ENCODE assay signal across 17 cellular contexts in the genomic region with DNA sequence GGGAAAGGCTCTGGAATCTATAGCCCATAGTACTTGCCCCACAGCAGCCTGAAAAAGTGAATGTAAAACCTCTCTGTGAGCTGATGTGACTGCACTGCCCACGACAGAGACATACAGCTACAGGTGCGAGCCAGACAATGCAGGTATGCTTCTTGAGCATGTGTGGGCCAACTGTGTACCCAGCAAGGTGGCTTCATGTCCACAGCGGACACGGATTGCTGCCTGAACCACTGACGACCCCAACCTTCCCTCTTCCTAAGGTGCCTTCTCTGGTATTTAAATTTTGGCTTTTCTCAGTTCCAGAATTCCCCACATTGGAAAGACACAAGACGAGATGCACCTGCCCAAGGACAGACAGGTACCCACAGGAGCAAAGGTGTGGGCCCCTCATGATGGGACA.
DNase-seq lines count a peak whose midpoint lies in the region; ATAC-seq and TF ChIP-seq lines count a peak whose summit lies in the region.
"Had no signal": no experiment of that assay in that cellular context is flagged by ENCODE, and none has a peak within 500 bp of the region (broad histone marks: within the 10 kb centered on the region; RNA-seq: fewer than 3 reads in every experiment).

No MANE protein-coding gene starts in this region.

- no peak overlapping the region for H2BK12ac ChIP-seq in neuronal stem cell (ENCODE audit: low read length)

- H3K4me2 ChIP-seq in neuronal stem cell (ENCODE audit: insufficient read depth, low read length, poor library complexity, severe bottlenecking) (no peak overlapping the region), neural progenitor cell (no peak overlapping the region)
- H3K4me2 ChIP-seq: GM23338, KMS-11 had no signal

- H3K27ac ChIP-seq in neuronal stem cell (replicated peaks; ENCODE audit: low read length): no peak overlapping the region
- H3K27ac ChIP-seq in neural progenitor cell: no peak overlapping the region
- H3K27ac ChIP-seq: C4-2B, KMS-11 had no signal

- no peak overlapping the region for H3K27ac Mint-ChIP-seq in chondrocyte (ENCODE audit: unreplicated experiment)
- H3K27ac Mint-ChIP-seq in neural progenitor cell: no peak overlapping the region
- H3K27ac Mint-ChIP-seq: GM23338 had no signal

- peaks cover 3% of the 10 kb centered on the region for H3K27me3 Mint-ChIP-seq in chondrocyte (ENCODE audit: low read depth)
- peaks cover 7% of the 10 kb centered on the region for H3K27me3 Mint-ChIP-seq in neural progenitor cell (ENCODE audit: insufficient read depth, low read depth)

- H3K18ac ChIP-seq in neuronal stem cell (ENCODE audit: low read length): no peak overlapping the region

- H3K23ac ChIP-seq in neuronal stem cell (ENCODE audit: low read depth, low read length, poor library complexity): peak overlapping the region; percentile 29

- H3K4me3 ChIP-seq in neuronal stem cell (ENCODE audit: low read length in 2 of 2) (no peak overlapping the region), neural progenitor cell (no peak overlapping the region)
- H3K4me3 ChIP-seq: GM23338 had no signal

- H3K9me3 Mint-ChIP-seq in chondrocyte (ENCODE audit: low read depth) (no peaks in the 10 kb centered on the region), neural progenitor cell (no peaks in the 10 kb centered on the region)
- H3K9me3 Mint-ChIP-seq: GM23338 had no signal

- H3F3A ChIP-seq in neural progenitor cell (ENCODE audit: low read depth): no peaks in the 10 kb centered on the region

- H3K4ac ChIP-seq in neuronal stem cell (ENCODE audit: low read length): no peak overlapping the region

- H3K4me1 Mint-ChIP-seq in chondrocyte (ENCODE audit: low read depth) (no peaks in the 10 kb centered on the region), neural progenitor cell (peaks cover 4% of the 10 kb centered on the region)

- peaks cover 0 to 26% (median 2%) of the 10 kb centered on the region in 3 experiments for H3K27me3 ChIP-seq in neuronal stem cell (ENCODE audit: control insufficient read depth in 3 of 3, insufficient read depth in 3 of 3, low read depth in 1 of 3, low read length in 3 of 3)
- no peaks in the 10 kb centered on the region for H3K27me3 ChIP-seq in neural progenitor cell

- H3K79me2 ChIP-seq in neural progenitor cell (ENCODE audit: low read depth): no peaks in the 10 kb centered on the region

- WGBS in neuronal stem cell (ENCODE audit: extremely low coverage in 2 of 2, insufficient read length in 2 of 2, insufficient replicate concordance in 1 of 2), 2 donors: no CpG with 5 or more reads among the region's 6 CpGs

- TF ChIP-seq CTCF in chondrocyte (IDR thresholded peaks at IDR 0.05): no peak
- no peak for TF ChIP-seq CTCF in neural progenitor cell (IDR thresholded peaks at IDR 0.05)

- H3K36me3 ChIP-seq in neuronal stem cell (replicated peaks in 1 of 2; ENCODE audit: control insufficient read depth in 2 of 2, insufficient read depth in 2 of 2, low read length in 2 of 2) (no peaks in the 10 kb centered on the region), neural progenitor cell (no peaks in the 10 kb centered on the region)

- H3K4me1 ChIP-seq in neuronal stem cell (ENCODE audit: control insufficient read depth in 2 of 2, insufficient read depth in 1 of 2, low read depth in 1 of 2, low read length in 2 of 2) (peaks cover 0 to 2% of the 10 kb centered on the region in 2 donors), neural progenitor cell (no peaks in the 10 kb centered on the region)

- H2AFZ ChIP-seq in neuronal stem cell (ENCODE audit: low read length): no peak overlapping the region
- H2AFZ ChIP-seq in neural progenitor cell (replicated peaks): no peak overlapping the region
- H2AFZ ChIP-seq: GM23338 had no signal

- no peak overlapping the region for H4K8ac ChIP-seq in neuronal stem cell (ENCODE audit: low read depth, low read length)

- no peak overlapping the region for H4K91ac ChIP-seq in neuronal stem cell (ENCODE audit: low read depth, low read length, poor library complexity)

- intact Hi-C loops in cardiac septum (cut with DNase I): no loop called here
- intact Hi-C loops in Right ventricle myocardium superior (cut with DNase I): no loop called here

- DNase-seq in cardiac septum (ENCODE audit: low spot score): peak; percentile 58
- DNase-seq in Right ventricle myocardium superior: no peak
- peak; percentile 24 for DNase-seq in chondrocyte (ENCODE audit: low spot score)
- DNase-seq in neuronal stem cell (ENCODE audit: low spot score): no peak
- DNase-seq in ureter (ENCODE audit: low spot score): peak; percentile 25
- no peak for DNase-seq in stimulated activated CD4-positive, alpha-beta T cell treated with anti-CD3 and anti-CD28 coated beads, Interleukin-4, amount 100 ng/mL, for 4 hours
- DNase-seq in neural progenitor cell (ENCODE audit: low spot score): no peak
- DNase-seq: ACHN, AML-193, DMS79, NCI-H187, NCI-H510A treated with DMSO at 0.1 percent for 48 hours, NCI-H774, SHP77 treated with DMSO at 0.1 percent for 48 hours had no signal

- H3K79me1 ChIP-seq in neuronal stem cell (ENCODE audit: low read depth, low read length): no peaks in the 10 kb centered on the region

- H2BK5ac ChIP-seq in neuronal stem cell (ENCODE audit: low read length): no peak overlapping the region

- no peaks in the 10 kb centered on the region for H4K20me1 ChIP-seq in neural progenitor cell (ENCODE audit: low read depth)

- no peak overlapping the region for H2AK5ac ChIP-seq in neuronal stem cell (ENCODE audit: low read depth, low read length)

- H3K14ac ChIP-seq in neuronal stem cell (ENCODE audit: low read length): no peak overlapping the region

- no peak overlapping the region for H3K9ac ChIP-seq in neuronal stem cell (ENCODE audit: low read depth, low read length, poor library complexity)
- no peak overlapping the region for H3K9ac ChIP-seq in neural progenitor cell
- H3K9ac ChIP-seq: KMS-11 had no signal

- no peak overlapping the region for H2BK15ac ChIP-seq in neuronal stem cell (ENCODE audit: low read length)

- H3K36me3 Mint-ChIP-seq in chondrocyte (ENCODE audit: low read depth) (no peaks in the 10 kb centered on the region), neural progenitor cell (no peaks in the 10 kb centered on the region)

- H2BK120ac ChIP-seq in neuronal stem cell (ENCODE audit: low read depth, low read length): peak overlapping the region; percentile 1

- no peak overlapping the region for H3K4me3 Mint-ChIP-seq in chondrocyte (ENCODE audit: unreplicated experiment)
- H3K4me3 Mint-ChIP-seq in neural progenitor cell: no peak overlapping the region
- H3K4me3 Mint-ChIP-seq: GM23338 had no signal

- H3K9me3 ChIP-seq in neuronal stem cell (replicated peaks in 1 of 2; ENCODE audit: control insufficient read depth in 2 of 2, insufficient read depth in 1 of 2, low read depth in 1 of 2, low read length in 2 of 2) (no peaks in the 10 kb centered on the region), neural progenitor cell (ENCODE audit: low read depth) (no peaks in the 10 kb centered on the region)

- ATAC-seq in Right ventricle myocardium superior (ENCODE audit: poor library complexity): no peak
- ATAC-seq: GM23338 had no signal

Comparison
In these comparisons a context has a peak if more than half of its experiments do, and no peak if none do; other contexts are left out.
1. DNase-seq: peak in cardiac septum (single experiment), chondrocyte (single experiment) and ureter (single experiment); none in Right ventricle myocardium superior (single experiment), neuronal stem cell (single experiment), stimulated activated CD4-positive, alpha-beta T cell treated with anti-CD3 and anti-CD28 coated beads, Interleukin-4, amount 100 ng/mL, for 4 hours (0 of 2) and neural progenitor cell (single experiment).